13 cellular contexts compared by ENCODE assay signal in the genomic region with DNA sequence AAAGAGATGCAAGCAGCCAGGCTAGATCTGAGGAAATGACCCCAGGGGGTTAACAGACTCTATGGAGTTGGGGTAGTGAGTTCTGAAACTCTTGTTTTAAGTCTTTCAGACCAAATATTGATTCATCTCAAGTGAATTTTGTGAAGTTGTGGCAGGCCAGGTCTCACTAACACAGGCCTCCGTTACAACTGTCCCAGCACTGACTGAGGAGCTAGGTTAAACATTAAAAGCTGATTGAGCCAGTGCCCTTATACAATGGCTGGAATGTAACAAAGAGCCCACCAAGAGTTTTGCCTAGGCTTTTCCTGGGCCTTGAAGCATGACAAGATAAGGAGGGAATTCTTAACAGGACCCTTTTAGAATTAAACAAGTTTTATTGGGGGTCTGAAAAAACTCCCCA.
DNase-seq lines count a peak whose midpoint lies in the region; TF ChIP-seq lines count a peak whose summit lies in the region.
"Had no signal": no experiment of that assay in that cellular context is flagged by ENCODE, and none has a peak within 500 bp of the region (broad histone marks: within the 10 kb centered on the region; RNA-seq: fewer than 3 reads in every experiment).

No MANE protein-coding gene starts in this region.

- H3K4me1 ChIP-seq in endodermal cell (ENCODE audit: control insufficient read depth, insufficient read depth, low read length): peaks cover 3% of the 10 kb centered on the region
- no peaks in the 10 kb centered on the region for H3K4me1 ChIP-seq in mesendoderm (ENCODE audit: control insufficient read depth, low read depth, low read length)

- H3K27me3 ChIP-seq in endodermal cell (ENCODE audit: control insufficient read depth, insufficient read depth, low read length, poor library complexity, severe bottlenecking) (no peaks in the 10 kb centered on the region), kidney epithelial cell (ENCODE audit: control insufficient read depth, insufficient read depth, low read length) (no peaks in the 10 kb centered on the region), mesendoderm (ENCODE audit: insufficient read depth, low read length, poor library complexity) (no peaks in the 10 kb centered on the region)

- H3K9me3 ChIP-seq in endodermal cell (ENCODE audit: control insufficient read depth, low read length): peaks cover 7% of the 10 kb centered on the region

- no peak overlapping the region for H2BK15ac ChIP-seq in mesendoderm (replicated peaks; ENCODE audit: low read depth)

- H3K36me3 Mint-ChIP-seq in endodermal cell (ENCODE audit: low read depth): no peaks in the 10 kb centered on the region

- H3K4me3 Mint-ChIP-seq in endodermal cell: peak overlapping the region; percentile 32
- H3K4me3 Mint-ChIP-seq: B cell; CD4-positive, alpha-beta T cell had no signal

- H3K9me3 Mint-ChIP-seq in endodermal cell: peaks cover 17% of the 10 kb centered on the region
- H3K9me3 Mint-ChIP-seq: CD4-positive, alpha-beta T cell had no signal

- H3K36me3 ChIP-seq in endodermal cell (ENCODE audit: control insufficient read depth, insufficient read depth, low read length) (no peaks in the 10 kb centered on the region), kidney epithelial cell (ENCODE audit: control insufficient read depth, insufficient read depth, low read length) (no peaks in the 10 kb centered on the region), mesendoderm (ENCODE audit: control insufficient read depth, insufficient read depth, low read length) (no peaks in the 10 kb centered on the region)

- H3K23ac ChIP-seq in mesendoderm (ENCODE audit: low read length): no peak overlapping the region

- H4K8ac ChIP-seq in mesendoderm (ENCODE audit: low read depth, low read length): no peak overlapping the region

- no peak overlapping the region for H4K5ac ChIP-seq in mesendoderm (ENCODE audit: low read length)

- H3K27ac Mint-ChIP-seq in endodermal cell: peak overlapping the region; percentile 88
- H3K27ac Mint-ChIP-seq: B cell; CD4-positive, alpha-beta T cell had no signal

- 57 to 83% methylated on average over 1 of the region's 1 CpG for WGBS in endodermal cell (ENCODE audit: insufficient coverage in 1 of 2, insufficient read length in 1 of 2), 2 experiments
- WGBS in mesendoderm (ENCODE audit: extremely low coverage, insufficient coverage, low lambda C conversion rate): no CpG with 5 or more reads among the region's 1 CpG

- H3K9ac ChIP-seq in endodermal cell (ENCODE audit: extremely low read depth, low read length, poor library complexity, severe bottlenecking): peak overlapping the region; percentile 9
- no peak overlapping the region for H3K9ac ChIP-seq in mesendoderm (ENCODE audit: low read length)
- H3K9ac ChIP-seq: GM23248 had no signal

- no peak overlapping the region for H3K18ac ChIP-seq in mesendoderm (ENCODE audit: low read length)

- no peak overlapping the region for H2BK120ac ChIP-seq in mesendoderm (ENCODE audit: low read depth, low read length)

- H3K4me1 Mint-ChIP-seq in endodermal cell: peaks cover 39% of the 10 kb centered on the region
- H3K4me1 Mint-ChIP-seq: B cell had no signal

- DNase-seq in endodermal cell: no peak
- peak; percentile 25 for DNase-seq in kidney epithelial cell (ENCODE audit: low read depth)
- DNase-seq in mesendoderm: peak; percentile 39
- peak; percentile 77 for DNase-seq in renal cortical epithelial cell (ENCODE audit: low read depth)
- DNase-seq in NCI-H146 (lab: John Stamatoyannopoulos, UW): no peak
- no peak for DNase-seq in LoVo (ENCODE audit: low spot score)
- no peak for DNase-seq in cortex of kidney (lab: John Stamatoyannopoulos, UW)
- DNase-seq: C1 segment of cervical spinal cord; Calu3; CD4-positive, alpha-beta T cell; DMS 273 treated with DMSO at 0.1 percent for 48 hours; GM23248 had no signal

- H3K27ac ChIP-seq in endodermal cell (ENCODE audit: low read depth, low read length): peak overlapping the region; percentile 13
- no peak overlapping the region for H3K27ac ChIP-seq in mesendoderm (ENCODE audit: low read depth, low read length)
- H3K27ac ChIP-seq: GM23248 had no signal

- H3K4ac ChIP-seq in mesendoderm (ENCODE audit: low read depth, low read length): no peak overlapping the region

- H3K4me3 ChIP-seq in endodermal cell (ENCODE audit: low read length): peak overlapping the region; percentile 54
- no peak overlapping the region for H3K4me3 ChIP-seq in kidney epithelial cell (ENCODE audit: low read depth, low read length)
- H3K4me3 ChIP-seq in mesendoderm (ENCODE audit: low read length): no peak overlapping the region
- H3K4me3 ChIP-seq: GM23248 had no signal

- no peaks in the 10 kb centered on the region for H3K27me3 Mint-ChIP-seq in endodermal cell (ENCODE audit: insufficient read depth)

- no peaks in the 10 kb centered on the region for H3K79me2 ChIP-seq in mesendoderm (ENCODE audit: control insufficient read depth, insufficient read depth, low read length)

- no peak overlapping the region for H3K56ac ChIP-seq in mesendoderm (ENCODE audit: low read length)

- TF ChIP-seq CTCF in endodermal cell (conservative IDR thresholded peaks at IDR 0.05) (no peak), kidney epithelial cell (IDR thresholded peaks at IDR 0.05; ENCODE audit: insufficient read depth, low read length, poor library complexity, severe bottlenecking) (no peak)

- no peaks in the 10 kb centered on the region for H3K79me1 ChIP-seq in mesendoderm (ENCODE audit: low read length)

- no peak overlapping the region for H3K4me2 ChIP-seq in mesendoderm (ENCODE audit: low read length)

- no peak overlapping the region for H2AK5ac ChIP-seq in mesendoderm (ENCODE audit: low read length)

- no peak overlapping the region for H2BK5ac ChIP-seq in mesendoderm (ENCODE audit: low read length)

Comparison
In these comparisons a context has a peak if more than half of its experiments do, and no peak if none do; other contexts are left out.
1. DNase-seq: peak in kidney epithelial cell (single experiment), mesendoderm (single experiment) and renal cortical epithelial cell (single experiment); none in endodermal cell (single experiment), NCI-H146 (single experiment), LoVo (single experiment) and cortex of kidney (single experiment).